Comparison of ENCODE assay signal across 28 cellular contexts in the genomic region with DNA sequence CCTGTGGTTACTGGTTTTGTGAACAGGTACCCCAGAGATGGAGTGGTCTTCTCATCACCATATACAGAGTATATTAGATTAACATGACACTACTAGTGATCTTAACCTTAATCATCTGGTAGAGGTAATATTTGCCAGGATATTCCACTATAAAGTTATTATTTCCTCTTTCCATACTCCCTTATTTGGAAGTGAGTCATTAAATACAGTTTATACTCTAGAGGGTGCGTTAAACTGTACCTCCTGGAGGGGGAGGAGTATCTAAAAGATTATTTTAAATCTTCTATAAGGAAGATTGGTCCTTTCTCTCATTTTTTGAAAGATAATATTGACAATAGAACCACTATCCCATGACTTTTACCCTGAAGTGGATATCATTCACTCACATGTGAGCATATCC.
"Had no signal": no experiment of that assay in that cellular context is flagged by ENCODE, and none has a peak within 500 bp of the region (broad histone marks: within the 10 kb centered on the region; RNA-seq: fewer than 3 reads in every experiment).

No MANE protein-coding gene starts in this region.

- H3K27ac ChIP-seq: stomach, suprapubic skin, testis, thoracic aorta, thyroid gland, tibial artery, tibial nerve, transverse colon, upper lobe of left lung, upper lobe of right lung, uterus, vagina had no signal

- H3K4me3 ChIP-seq: stomach, suprapubic skin, testis, thoracic aorta, thyroid gland, tibial artery, tibial nerve, transverse colon, upper lobe of left lung, upper lobe of right lung, uterus, vagina had no signal

- ATAC-seq: stimulated activated effector memory CD8-positive, alpha-beta T cell treated with anti-CD3 and anti-CD28 coated beads, Interleukin-12 subunit alpha, Interleukin-12 subunit beta, amount 100 ng/mL, for 72 hours; stimulated activated memory B cell treated with anti-CD40 and anti-IgM and Interleukin-4, amounts not matched to agents 10 μg/mL and 1 μg/mL and 100 μg/mL, for 72 hours; stimulated activated naive B cell treated with anti-CD40 and anti-IgM and Interleukin-4, amounts not matched to agents 10 μg/mL and 1 μg/mL and 100 μg/mL, for 72 hours; stimulated activated naive CD8-positive, alpha-beta T cell treated with anti-CD3 and anti-CD28 coated beads, Interleukin-15, amount 100 ng/mL, for 72 hours; stimulated activated naive CD8-positive, alpha-beta T cell treated with anti-CD3 and anti-CD28 coated beads, Interleukin-15, Interleukin-2, amounts not matched to agents 100 U/mL and 50 U/mL, for 24 hours; upper lobe of right lung had no signal

- H3K4me1 Mint-ChIP-seq: stimulated activated effector memory CD8-positive, alpha-beta T cell treated with anti-CD3 and anti-CD28 coated beads, Interleukin-12 subunit alpha, Interleukin-12 subunit beta, amount 100 ng/mL, for 72 hours; stimulated activated memory B cell treated with anti-CD40 and anti-IgM and Interleukin-4, amounts not matched to agents 10 μg/mL and 1 μg/mL and 100 μg/mL, for 72 hours; stimulated activated naive B cell treated with anti-CD40 and anti-IgM and Interleukin-4, amounts not matched to agents 10 μg/mL and 1 μg/mL and 100 μg/mL, for 72 hours; stimulated activated naive CD8-positive, alpha-beta T cell treated with anti-CD3 and anti-CD28 coated beads, Interleukin-15, amount 100 ng/mL, for 72 hours had no signal

- H3K4me1 ChIP-seq: stomach, suprapubic skin, testis, thyroid gland, tibial artery, tibial nerve, transverse colon, upper lobe of right lung, uterus, vagina had no signal

- H3K9me3 Mint-ChIP-seq: stimulated activated effector memory CD8-positive, alpha-beta T cell treated with anti-CD3 and anti-CD28 coated beads, Interleukin-12 subunit alpha, Interleukin-12 subunit beta, amount 100 ng/mL, for 72 hours; stimulated activated naive B cell treated with anti-CD40 and anti-IgM and Interleukin-4, amounts not matched to agents 10 μg/mL and 1 μg/mL and 100 μg/mL, for 72 hours; stimulated activated naive CD8-positive, alpha-beta T cell treated with anti-CD3 and anti-CD28 coated beads, Interleukin-15, Interleukin-2, amounts not matched to agents 100 ng/mL and 50 ng/mL, for 24 hours; type B pancreatic cell had no signal

- H3K36me3 Mint-ChIP-seq: stimulated activated effector memory CD8-positive, alpha-beta T cell treated with anti-CD3 and anti-CD28 coated beads, Interleukin-12 subunit alpha, Interleukin-12 subunit beta, amount 100 ng/mL, for 72 hours; stimulated activated memory B cell treated with anti-CD40 and anti-IgM and Interleukin-4, amounts not matched to agents 10 μg/mL and 1 μg/mL and 100 μg/mL, for 72 hours; stimulated activated naive B cell treated with anti-CD40 and anti-IgM and Interleukin-4, amounts not matched to agents 10 μg/mL and 1 μg/mL and 100 μg/mL, for 72 hours; type B pancreatic cell had no signal

- H3K9me3 ChIP-seq: stomach, suprapubic skin, testis, thoracic aorta, thyroid gland, tibial artery, tibial nerve, transverse colon, upper lobe of left lung, upper lobe of right lung, uterus, vagina had no signal

- H3K27me3 Mint-ChIP-seq: stimulated activated memory B cell treated with anti-CD40 and anti-IgM and Interleukin-4, amounts not matched to agents 10 μg/mL and 1 μg/mL and 100 μg/mL, for 72 hours; stimulated activated naive B cell treated with anti-CD40 and anti-IgM and Interleukin-4, amounts not matched to agents 10 μg/mL and 1 μg/mL and 100 μg/mL, for 72 hours; stimulated activated naive CD8-positive, alpha-beta T cell treated with anti-CD3 and anti-CD28 coated beads, Interleukin-15, amount 100 ng/mL, for 72 hours; stimulated activated naive CD8-positive, alpha-beta T cell treated with anti-CD3 and anti-CD28 coated beads, Interleukin-15, Interleukin-2, amounts not matched to agents 100 ng/mL and 50 ng/mL, for 24 hours; type B pancreatic cell had no signal

- H3K4me3 Mint-ChIP-seq: stimulated activated effector memory CD8-positive, alpha-beta T cell treated with anti-CD3 and anti-CD28 coated beads, Interleukin-12 subunit alpha, Interleukin-12 subunit beta, amount 100 ng/mL, for 72 hours; stimulated activated memory B cell treated with anti-CD40 and anti-IgM and Interleukin-4, amounts not matched to agents 10 μg/mL and 1 μg/mL and 100 μg/mL, for 72 hours; stimulated activated naive B cell treated with anti-CD40 and anti-IgM and Interleukin-4, amounts not matched to agents 10 μg/mL and 1 μg/mL and 100 μg/mL, for 72 hours; stimulated activated naive CD8-positive, alpha-beta T cell treated with anti-CD3 and anti-CD28 coated beads, Interleukin-15, amount 100 ng/mL, for 72 hours; stimulated activated naive CD8-positive, alpha-beta T cell treated with anti-CD3 and anti-CD28 coated beads, Interleukin-15, Interleukin-2, amounts not matched to agents 100 ng/mL and 50 ng/mL, for 24 hours; type B pancreatic cell had no signal

- DNase-seq: stimulated activated CD4-positive, alpha-beta T cell treated with anti-CD3 and anti-CD28 coated beads, Interleukin-2, amount 100 ng/mL, for 48 hours; stimulated activated CD4-positive, alpha-beta T cell treated with anti-CD3 and anti-CD28 coated beads, Interleukin-4, amount 100 ng/mL, for 1 hour; stimulated activated CD4-positive, alpha-beta T cell treated with anti-CD3 and anti-CD28 coated beads, Interleukin-4, amount 100 ng/mL, for 24 hours; stimulated activated CD4-positive, alpha-beta T cell treated with anti-CD3 and anti-CD28 coated beads, Interleukin-4, amount 100 ng/mL, for 4 hours; stimulated activated CD8-positive, alpha-beta memory T cell treated with anti-CD3 and anti-CD28 coated beads, Interleukin-4, amount 100 ng/mL, for 48 hours; stimulated activated naive B cell treated with anti-CD40 and anti-IgM and Interleukin-4, amounts not matched to agents 10 μg/mL and 1 μg/mL and 100 μg/mL, for 72 hours; stimulated activated naive CD4-positive, alpha-beta T cell; stimulated activated naive CD4-positive, alpha-beta T cell treated with Interleukin-2 at 50 U/mL for 16 hours; stimulated activated naive CD8-positive, alpha-beta T cell treated with anti-CD3 and anti-CD28 coated beads, Interleukin-15, amount 100 ng/mL, for 72 hours; stimulated activated naive CD8-positive, alpha-beta T cell treated with anti-CD3 and anti-CD28 coated beads, Interleukin-15, Interleukin-2, amounts not matched to agents 100 U/mL and 50 U/mL, for 24 hours; stomach; substantia nigra; testis; thyroid gland; tibial artery; transverse colon; trophoblast cell; upper lobe of left lung; upper lobe of right lung; uterus had no signal

- H3K27me3 ChIP-seq: stomach, suprapubic skin, testis, thyroid gland, tibial artery, tibial nerve, transverse colon, upper lobe of left lung, upper lobe of right lung, uterus, vagina had no signal

- H3K36me3 ChIP-seq: stomach, suprapubic skin, thoracic aorta, thyroid gland, tibial artery, tibial nerve, transverse colon, upper lobe of left lung, upper lobe of right lung, uterus, vagina had no signal
